ENCODE assay signal across 20 cellular contexts in the genomic region with DNA sequence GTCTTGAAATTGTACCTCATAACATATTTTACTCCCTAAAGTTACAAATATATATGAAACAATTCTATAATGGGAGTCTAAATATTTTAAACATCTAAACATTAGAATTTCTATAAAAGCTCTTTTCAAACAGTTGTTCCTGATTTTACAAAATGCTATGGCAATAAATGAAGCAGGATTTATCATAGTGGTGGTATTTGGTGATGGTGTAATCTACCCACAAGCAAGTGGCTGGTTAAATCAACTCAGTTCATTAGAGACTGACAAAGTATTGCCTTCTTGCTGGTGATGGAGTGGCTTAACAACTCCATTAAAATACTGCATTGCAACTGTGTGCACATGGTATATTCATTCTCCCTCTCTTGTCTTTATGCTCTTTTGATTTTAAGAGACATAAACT.
A peak's percentile ranks its signal among the peaks of the same experiment; 100 is the strongest.
DNase-seq lines count a peak whose midpoint lies in the region; ATAC-seq and TF ChIP-seq lines count a peak whose summit lies in the region.
"Had no signal": no experiment of that assay in that cellular context is flagged by ENCODE, and none has a peak within 500 bp of the region (broad histone marks: within the 10 kb centered on the region; RNA-seq: fewer than 3 reads in every experiment).

No MANE protein-coding gene starts in this region.

- H3K14ac ChIP-seq in mesenchymal stem cell (ENCODE audit: low read length in 2 of 2) = no peak overlapping the region

- H2AFZ ChIP-seq in mesenchymal stem cell (ENCODE audit: low read depth, low read length) = no peak overlapping the region
- H2AFZ ChIP-seq: GM23338 had no signal

- H3K27ac ChIP-seq in mesenchymal stem cell (ENCODE audit: low read length, poor library complexity, severe bottlenecking) = no peak overlapping the region
- H3K27ac ChIP-seq: 22Rv1, C4-2B, HL-60 had no signal

- peak overlapping the region; percentile 34 for H2BK120ac ChIP-seq in mesenchymal stem cell (ENCODE audit: low read depth, low read length)

- no peaks in the 10 kb centered on the region for H3K4me1 ChIP-seq in mesenchymal stem cell (ENCODE audit: control insufficient read depth, insufficient read depth, low read depth, low read length)
- H3K4me1 ChIP-seq: Caco-2 had no signal

- TF ChIP-seq CTCF in lower leg skin (IDR thresholded peaks at IDR 0.05) = no peak

- H3K4me3 ChIP-seq in mesenchymal stem cell (ENCODE audit: insufficient read depth in 1 of 2, low read depth in 1 of 2, low read length in 2 of 2) = no peak overlapping the region
- no peak overlapping the region for H3K4me3 ChIP-seq in lower leg skin (ENCODE audit: low read depth, poor library complexity, severe bottlenecking)
- H3K4me3 ChIP-seq: GM12878, GM23338, K562 had no signal

- no peak overlapping the region for H3K9ac ChIP-seq in mesenchymal stem cell (ENCODE audit: low read length)

- peak; percentile 40 for DNase-seq in AG08395 (ENCODE audit: low spot score)
- peak; percentile 56 for DNase-seq in GM03348 (ENCODE audit: low spot score)
- DNase-seq in amniotic epithelial cell (ENCODE audit: low read depth) = peak; percentile 23
- DNase-seq in mesenchymal stem cell = no peak
- no peak for DNase-seq in lower leg skin (ENCODE audit: low spot score in 2 of 2)
- DNase-seq in NCI-H1417 treated with DMSO at 0.1 percent for 48 hours (lab: John Stamatoyannopoulos, UW) = no peak
- no peak for DNase-seq in SHP77 (lab: John Stamatoyannopoulos, UW)
- DNase-seq: AML-193; Caco-2; CD4-positive, alpha-beta T cell; GDM1; HCEC 1CT; IMR-90 had no signal

- H4K8ac ChIP-seq in mesenchymal stem cell (ENCODE audit: low read length) = no peak overlapping the region

- no peak overlapping the region for H3K23ac ChIP-seq in mesenchymal stem cell (ENCODE audit: low read length in 2 of 2)

- H2AK5ac ChIP-seq in mesenchymal stem cell (ENCODE audit: low read length, severe bottlenecking) = no peak overlapping the region

- no peaks in the 10 kb centered on the region for H3K79me1 ChIP-seq in mesenchymal stem cell (replicated peaks; ENCODE audit: low read length, poor library complexity, severe bottlenecking)

- H2BK12ac ChIP-seq in mesenchymal stem cell (ENCODE audit: low read length in 2 of 2) = no peak overlapping the region

- ATAC-seq in HG03571 (IDR thresholded peaks at IDR 0.05; ENCODE audit: unreplicated experiment) = no peak
- ATAC-seq: GM12878, GM23338, K562 had no signal

- no peak overlapping the region for H2BK15ac ChIP-seq in mesenchymal stem cell (ENCODE audit: low read depth, poor library complexity, severe bottlenecking)

- H3K36me3 ChIP-seq in mesenchymal stem cell (ENCODE audit: control insufficient read depth in 1 of 2, insufficient read depth in 2 of 2, low read depth in 1 of 2, low read length in 2 of 2) = no peaks in the 10 kb centered on the region

- no peaks in the 10 kb centered on the region for H3K27me3 ChIP-seq in mesenchymal stem cell (ENCODE audit: control insufficient read depth in 1 of 2, insufficient read depth in 1 of 2, low read length in 2 of 2)

- no peak overlapping the region for H4K91ac ChIP-seq in mesenchymal stem cell (ENCODE audit: low read length)

- H3K18ac ChIP-seq in mesenchymal stem cell (ENCODE audit: low read depth in 1 of 2, low read length in 2 of 2) = no peak overlapping the region

- intact Hi-C loops in lower leg skin (cut with DNase I; ENCODE audit: low total_unique reads) = no loop called here

- H2BK5ac ChIP-seq in mesenchymal stem cell (ENCODE audit: low read depth, low read length, poor library complexity, severe bottlenecking) = no peak overlapping the region

- no peak for TF ChIP-seq POLR2A in lower leg skin (IDR thresholded peaks at IDR 0.05)

- H3K4ac ChIP-seq in mesenchymal stem cell (ENCODE audit: low read depth in 1 of 2, low read length in 2 of 2) = no peak overlapping the region

- H3K4me2 ChIP-seq in mesenchymal stem cell (ENCODE audit: low read length, poor library complexity, severe bottlenecking) = no peak overlapping the region
- H3K4me2 ChIP-seq: GM23338 had no signal

- H3K9me3 ChIP-seq in mesenchymal stem cell (ENCODE audit: control insufficient read depth, low read length) = no peaks in the 10 kb centered on the region
- H3K9me3 ChIP-seq: Caco-2 had no signal

Comparison
In these comparisons a context has a peak if more than half of its experiments do, and no peak if none do; other contexts are left out.
1. DNase-seq: peak in AG08395 (single experiment), GM03348 (single experiment) and amniotic epithelial cell (single experiment); none in mesenchymal stem cell (single experiment), lower leg skin (0 of 2), NCI-H1417 treated with DMSO at 0.1 percent for 48 hours (single experiment) and SHP77 (0 of 2).